In the genomic region with DNA sequence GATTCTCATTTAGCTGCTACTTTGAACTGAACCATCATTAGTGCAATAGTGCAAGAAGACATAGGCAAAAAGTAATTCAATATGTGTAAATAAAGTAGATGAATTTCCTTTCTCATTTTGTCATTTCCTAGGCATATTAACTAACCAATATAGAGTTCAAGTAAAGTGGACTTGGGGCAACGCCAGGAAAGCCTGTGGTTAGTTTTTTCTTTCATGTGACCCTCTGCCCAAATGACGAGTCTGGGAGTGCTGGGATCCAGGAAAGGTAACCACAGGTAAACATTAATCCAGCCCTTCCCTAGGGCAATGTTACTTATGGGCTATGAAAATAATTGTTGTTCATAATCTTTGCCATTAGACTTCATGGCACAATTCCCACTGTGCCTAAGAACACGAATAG, we compare ENCODE assay signal across 16 cellular contexts.
A peak's percentile ranks its signal among the peaks of the same experiment; 100 is the strongest.
DNase-seq lines count a peak whose midpoint lies in the region; FAIRE-seq lines count a peak whose summit lies in the region.
"Had no signal": no experiment of that assay in that cellular context is flagged by ENCODE, and none has a peak within 500 bp of the region (broad histone marks: within the 10 kb centered on the region; RNA-seq: fewer than 3 reads in every experiment).

No MANE protein-coding gene starts in this region.

- no peaks in the 10 kb centered on the region for H3K4me1 Mint-ChIP-seq in activated naive CD4-positive, alpha-beta T cell treated with anti-CD3 and anti-CD28 coated beads, Interleukin-2, amount 10 ng/mL, durations not matched to agents 7 days and 5 days
- H3K4me1 Mint-ChIP-seq: activated CD4-positive, alpha-beta T cell treated with anti-CD3 and anti-CD28 coated beads, Interleukin-2, amount 10 ng/mL, durations not matched to agents 7 days and 5 days; activated naive CD8-positive, alpha-beta T cell treated with anti-CD3 and anti-CD28 coated beads, Interleukin-2, amount 50 U/mL, for 24 hours had no signal

- H3K27ac ChIP-seq in epithelial cell of prostate (no peak overlapping the region), small intestine (ENCODE audit: low read depth in 1 of 2, low read length in 1 of 2) (no peak overlapping the region)

- no peak overlapping the region for H3K4me3 Mint-ChIP-seq in activated naive CD4-positive, alpha-beta T cell treated with anti-CD3 and anti-CD28 coated beads, Interleukin-2, amount 10 ng/mL, durations not matched to agents 7 days and 5 days
- H3K4me3 Mint-ChIP-seq: activated CD4-positive, alpha-beta T cell treated with anti-CD3 and anti-CD28 coated beads, Interleukin-2, amount 10 ng/mL, durations not matched to agents 7 days and 5 days; activated naive CD8-positive, alpha-beta T cell treated with anti-CD3 and anti-CD28 coated beads, Interleukin-2, amount 50 U/mL, for 24 hours; activated T-cell treated with anti-CD3 and anti-CD28 coated beads, Interleukin-2, amount 50 U/mL, for 24 hours had no signal

- peak in 2 of 3 experiments; percentile 33 to 84 for DNase-seq in NCI-H1417 (lab: John Stamatoyannopoulos, UW)
- no peak for DNase-seq in NCI-H1417 treated with DMSO at 0.1 percent for 48 hours (lab: John Stamatoyannopoulos, UW)
- peak; percentile 8 for DNase-seq in NCI-H774 (lab: John Stamatoyannopoulos, UW)
- DNase-seq in epithelial cell of prostate (ENCODE audit: low read depth, low spot score), result peak; percentile 50
- peak; percentile 85 for DNase-seq in small intestine
- DNase-seq in AG08395 (ENCODE audit: low spot score), result no peak
- no peak for DNase-seq in activated naive CD4-positive, alpha-beta T cell treated with anti-CD3 and anti-CD28 coated beads, Interleukin-2, amount 10 ng/mL, durations not matched to agents 7 days and 5 days
- no peak for DNase-seq in hippocampal formation (lab: John Stamatoyannopoulos, UW)
- DNase-seq: activated CD4-positive, alpha-beta T cell treated with anti-CD3 and anti-CD28 coated beads, Interleukin-2, amount 10 ng/mL, durations not matched to agents 7 days and 5 days; activated naive CD8-positive, alpha-beta T cell treated with anti-CD3 and anti-CD28 coated beads, Interleukin-2, amount 50 U/mL, for 24 hours; activated T-cell treated with anti-CD3 and anti-CD28 coated beads, Interleukin-2, amount 50 U/mL, for 24 hours; GF-D8; NCI-H187 treated with DMSO at 0.1 percent for 48 hours; posterior cingulate gyrus; stimulated activated CD4-positive, alpha-beta T cell treated with anti-CD3 and anti-CD28 coated beads, Interleukin-15, amount 100 ng/mL, for 24 hours had no signal

- no peaks in the 10 kb centered on the region for H3K9me3 Mint-ChIP-seq in activated naive CD4-positive, alpha-beta T cell treated with anti-CD3 and anti-CD28 coated beads, Interleukin-2, amount 10 ng/mL, durations not matched to agents 7 days and 5 days
- H3K9me3 Mint-ChIP-seq: activated CD4-positive, alpha-beta T cell treated with anti-CD3 and anti-CD28 coated beads, Interleukin-2, amount 10 ng/mL, durations not matched to agents 7 days and 5 days; activated naive CD8-positive, alpha-beta T cell treated with anti-CD3 and anti-CD28 coated beads, Interleukin-2, amount 50 U/mL, for 24 hours; activated T-cell treated with anti-CD3 and anti-CD28 coated beads, Interleukin-2, amount 50 U/mL, for 24 hours had no signal

- FAIRE-seq in small intestine (lab: Jason Lieb, UNC), result no peak
- FAIRE-seq: keratinocyte had no signal

- peaks cover 0 to 2% of the 10 kb centered on the region in 2 donors for H3K36me3 ChIP-seq in small intestine (ENCODE audit: control insufficient read depth in 2 of 2, insufficient read depth in 2 of 2, low read length in 2 of 2)

- no peaks in the 10 kb centered on the region for H3K4me1 ChIP-seq in small intestine (ENCODE audit: control insufficient read depth in 2 of 2, insufficient read depth in 1 of 2, low read depth in 1 of 2, low read length in 1 of 2)

- H3K27me3 ChIP-seq in small intestine (ENCODE audit: control insufficient read depth in 2 of 2, insufficient read depth in 2 of 2, low read length in 2 of 2), result no peaks in the 10 kb centered on the region

- no peaks in the 10 kb centered on the region for H3K9me3 ChIP-seq in small intestine (ENCODE audit: control insufficient read depth, low read depth)

- no peaks in the 10 kb centered on the region for H3K27me3 Mint-ChIP-seq in activated naive CD4-positive, alpha-beta T cell treated with anti-CD3 and anti-CD28 coated beads, Interleukin-2, amount 10 ng/mL, durations not matched to agents 7 days and 5 days
- H3K27me3 Mint-ChIP-seq: activated CD4-positive, alpha-beta T cell treated with anti-CD3 and anti-CD28 coated beads, Interleukin-2, amount 10 ng/mL, durations not matched to agents 7 days and 5 days; activated naive CD8-positive, alpha-beta T cell treated with anti-CD3 and anti-CD28 coated beads, Interleukin-2, amount 50 U/mL, for 24 hours; activated T-cell treated with anti-CD3 and anti-CD28 coated beads, Interleukin-2, amount 50 U/mL, for 24 hours had no signal

- H3K4me3 ChIP-seq in small intestine (ENCODE audit: low read depth in 1 of 2, low read length in 2 of 2), result no peak overlapping the region

- WGBS in small intestine, 3 donors, result 12 to 61% (median 48%) methylated on average over 3 of the region's 3 CpGs

- peaks cover 13% of the 10 kb centered on the region for H3K36me3 Mint-ChIP-seq in activated naive CD4-positive, alpha-beta T cell treated with anti-CD3 and anti-CD28 coated beads, Interleukin-2, amount 10 ng/mL, durations not matched to agents 7 days and 5 days

- CTCF ChIA-PET in activated naive CD4-positive, alpha-beta T cell treated with anti-CD3 and anti-CD28 coated beads, Interleukin-2, amount 10 ng/mL, durations not matched to agents 7 days and 5 days (lab: Charles Lee), result interaction anchor here (2.0 kb wide), 1 partner anchor 45 kb away, joined by 5 read pairs; no protein-coding TSS in a partner anchor

- no peak overlapping the region for H3K27ac Mint-ChIP-seq in activated naive CD4-positive, alpha-beta T cell treated with anti-CD3 and anti-CD28 coated beads, Interleukin-2, amount 10 ng/mL, durations not matched to agents 7 days and 5 days
- H3K27ac Mint-ChIP-seq: activated CD4-positive, alpha-beta T cell treated with anti-CD3 and anti-CD28 coated beads, Interleukin-2, amount 10 ng/mL, durations not matched to agents 7 days and 5 days; activated naive CD8-positive, alpha-beta T cell treated with anti-CD3 and anti-CD28 coated beads, Interleukin-2, amount 50 U/mL, for 24 hours; activated T-cell treated with anti-CD3 and anti-CD28 coated beads, Interleukin-2, amount 50 U/mL, for 24 hours had no signal

Comparison
In these comparisons a context has a peak if more than half of its experiments do, and no peak if none do; other contexts are left out.
1. DNase-seq: peak in NCI-H1417 (2 of 3), NCI-H774 (single experiment), epithelial cell of prostate (single experiment) and small intestine (single experiment); none in NCI-H1417 treated with DMSO at 0.1 percent for 48 hours (single experiment), AG08395 (single experiment), activated naive CD4-positive, alpha-beta T cell treated with anti-CD3 and anti-CD28 coated beads, Interleukin-2, amount 10 ng/mL, durations not matched to agents 7 days and 5 days (single experiment) and hippocampal formation (0 of 2).